Comparison of ENCODE assay signal across 8 cellular contexts in the genomic region with DNA sequence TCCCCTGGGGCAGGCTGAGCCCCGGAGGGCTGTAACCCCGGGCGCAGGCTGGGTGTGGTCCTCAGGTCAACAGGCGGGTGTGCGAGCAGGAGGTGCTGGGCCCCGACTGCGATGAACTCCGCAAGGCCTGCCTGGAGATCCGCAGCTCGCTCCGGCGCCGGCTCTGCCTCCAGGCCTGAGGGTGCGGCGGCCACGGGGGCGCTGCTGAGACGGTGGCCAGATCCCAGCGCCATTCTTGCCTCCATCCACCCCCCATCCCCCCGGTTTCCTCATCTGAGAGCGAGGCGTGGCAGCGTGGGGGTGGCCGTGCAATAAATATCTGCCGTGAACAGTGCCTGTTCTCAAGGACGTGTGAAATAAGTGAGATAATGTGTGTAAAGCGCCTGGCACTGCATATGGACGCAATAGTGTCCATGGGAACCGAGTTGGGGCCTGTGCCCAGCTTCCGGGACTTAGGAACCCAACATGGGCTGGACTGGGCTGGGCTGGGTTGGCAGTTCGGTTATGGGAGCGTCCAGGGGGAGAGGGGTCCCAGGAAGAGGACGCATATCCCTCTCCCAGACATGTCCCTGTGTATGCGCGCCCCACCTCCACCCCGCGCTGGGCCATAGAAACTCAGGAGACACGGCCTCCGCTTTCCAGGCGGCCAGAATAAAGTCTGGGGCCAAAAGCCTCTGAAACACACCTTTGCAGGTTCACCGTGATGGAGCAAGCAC. TPM values are rescaled to one million over a fixed set of nuclear protein-coding genes. Genes with fewer than 3 reads are reported as not detected.
DNase-seq lines count a peak whose midpoint lies in the region; ATAC-seq, FAIRE-seq and TF ChIP-seq lines count a peak whose summit lies in the region.

No MANE protein-coding gene starts in this region.

- peak overlapping the region; percentile 88 for H3K9ac ChIP-seq in keratinocyte (ENCODE audit: control insufficient read depth, extremely low read depth, insufficient read depth, low read length)

- peaks cover 7% of the 10 kb centered on the region for H3K4me1 ChIP-seq in keratinocyte (ENCODE audit: control insufficient read depth, extremely low read depth, insufficient read depth, low read length)
- H3K4me1 ChIP-seq in small intestine (ENCODE audit: control insufficient read depth in 2 of 2, insufficient read depth in 1 of 2, low read depth in 1 of 2, low read length in 1 of 2) = peaks cover 0 to 2% of the 10 kb centered on the region in 2 donors

- H3K27me3 ChIP-seq in keratinocyte (ENCODE audit: control insufficient read depth, extremely low read depth, insufficient read depth, low read length) (no peaks in the 10 kb centered on the region), small intestine (ENCODE audit: control insufficient read depth in 2 of 2, insufficient read depth in 2 of 2, low read length in 2 of 2) (no peaks in the 10 kb centered on the region)

- 1 to 3% (median 3%) methylated on average over 41 of the region's 41 CpGs for WGBS in small intestine, 3 donors

- H3K9me1 ChIP-seq in keratinocyte (ENCODE audit: control insufficient read depth, extremely low read depth, insufficient read depth, low read length) = no peaks in the 10 kb centered on the region

- H3K79me2 ChIP-seq in keratinocyte (ENCODE audit: control insufficient read depth, insufficient read depth, low read length) = no peaks in the 10 kb centered on the region

- peak; percentile 9 for ATAC-seq in GM18511 (IDR thresholded peaks at IDR 0.05; ENCODE audit: unreplicated experiment)
- no peak for ATAC-seq in HG02610 (IDR thresholded peaks at IDR 0.05; ENCODE audit: unreplicated experiment)

- H3K9me3 ChIP-seq in keratinocyte (ENCODE audit: control insufficient read depth, low read depth, low read length) (no peaks in the 10 kb centered on the region), small intestine (ENCODE audit: control insufficient read depth, low read depth) (no peaks in the 10 kb centered on the region)

- no peak for FAIRE-seq in keratinocyte (lab: Jason Lieb, UNC)
- no peak for FAIRE-seq in small intestine (lab: Jason Lieb, UNC)

- TF ChIP-seq CTCF in AG10803 (conservative IDR thresholded peaks at IDR 0.05; ENCODE audit: low read length) = peak; percentile 50
- TF ChIP-seq CTCF in keratinocyte (optimal IDR thresholded peaks at IDR 0.05 in 1 of 3, IDR thresholded peaks at IDR 0.05 in 1 of 3, conservative IDR thresholded peaks at IDR 0.05 in 1 of 3; ENCODE audit: extremely low read depth in 1 of 3, insufficient read depth in 2 of 3, low read length in 3 of 3) = peak; percentile 33 to 78 (median 62)

- DNase-seq in AG10803 (ENCODE audit: low read depth) (peak; percentile 63), T-helper 9 cell (peak; percentile 42), cerebellum (ENCODE audit: low spot score) (peak; percentile 66), keratinocyte (ENCODE audit: low read depth, low spot score) (no peak), small intestine (peak; percentile 84)
- no peak for DNase-seq in Jurkat, Clone E6-1 (ENCODE audit: low read depth, low spot score)

- H3K27ac ChIP-seq in keratinocyte (ENCODE audit: control insufficient read depth, insufficient read depth, low read length) = peak overlapping the region; percentile 80
- H3K27ac ChIP-seq in small intestine (ENCODE audit: low read depth in 1 of 2, low read length in 1 of 2) = peak overlapping the region; percentile 67 to 94

- H3K36me3 ChIP-seq in keratinocyte (ENCODE audit: control insufficient read depth in 2 of 2, extremely low read depth in 1 of 2, insufficient read depth in 2 of 2, low read length in 2 of 2) = no peaks in the 10 kb centered on the region
- H3K36me3 ChIP-seq in small intestine (ENCODE audit: control insufficient read depth in 2 of 2, insufficient read depth in 2 of 2, low read length in 2 of 2) = no peaks in the 10 kb centered on the region

- H4K20me1 ChIP-seq in keratinocyte (ENCODE audit: control insufficient read depth, extremely low read depth, insufficient read depth, low read length) = peaks cover 5% of the 10 kb centered on the region

- dilution Hi-C loops in keratinocyte (cut with MboI; ENCODE audit: extremely low pct_ligation_motif_present, low sequenced_read_pairs) = no loop called here

- H3K4me3 ChIP-seq in AG10803 (ENCODE audit: low read length) = peak overlapping the region; percentile 87
- H3K4me3 ChIP-seq in Jurkat, Clone E6-1 (ENCODE audit: low read length) = peak overlapping the region; percentile 73
- peak overlapping the region; percentile 46 to 69 (median 57) for H3K4me3 ChIP-seq in keratinocyte (ENCODE audit: control insufficient read depth in 2 of 3, extremely low read depth in 1 of 3, insufficient read depth in 2 of 3, low read depth in 1 of 3, low read length in 3 of 3)
- H3K4me3 ChIP-seq in small intestine (ENCODE audit: low read depth in 1 of 2, low read length in 2 of 2) = peak overlapping the region; percentile 38 to 49

- H2AFZ ChIP-seq in keratinocyte (ENCODE audit: control insufficient read depth, low read length) = peak overlapping the region; percentile 35

- peak overlapping the region; percentile 79 for H3K4me2 ChIP-seq in keratinocyte (ENCODE audit: control insufficient read depth, extremely low read depth, insufficient read depth, low read depth, low read length)

RNA-seq across cellular contexts. Expression of a gene that starts 15.0 kb away (rescaled TPM):
- 6.8 TPM for polyA plus RNA-seq in Jurkat, Clone E6-1 (2012; ENCODE audit: insufficient read depth, insufficient read length)
- total RNA-seq in cerebellum = 6.4 TPM
- 0.51 to 1.1 TPM (median 0.62 TPM) in 3 replicates for polyA plus RNA-seq in keratinocyte
- polyA plus RNA-seq in keratinocyte (2011; ENCODE audit: low read depth) = 1.5 TPM
- polyA plus RNA-seq in keratinocyte (2011; cell fraction: cytosol; rRNA removed) = 0.77 and 2.4 TPM in 2 replicates
- polyA plus RNA-seq in keratinocyte (2011; cell fraction: nucleus; rRNA removed) = 1.4 and 2.0 TPM in 2 replicates
- 6.4 and 6.6 TPM in 2 replicates for polyA plus RNA-seq in keratinocyte (2012; ENCODE audit: low replicate concordance)
- polyA minus RNA-seq in keratinocyte = 1.2 to 4.8 TPM (median 1.5 TPM) in 3 replicates
- 7.5 TPM for polyA minus RNA-seq in keratinocyte (2011; cell fraction: cytosol; rRNA and poly(A)+ RNA removed)
- polyA minus RNA-seq in keratinocyte (2011; cell fraction: nucleus; rRNA and poly(A)+ RNA removed) = 2.0 and 2.6 TPM in 2 replicates
- 10 to 100 TPM; 10.8 to 12.3 (median 11.4) TPM for polyA plus RNA-seq in small intestine

RNA-seq across cellular contexts. Expression of a gene that starts 37.4 kb away (rescaled TPM):
- not detected for polyA plus RNA-seq in Jurkat, Clone E6-1 (2012; ENCODE audit: insufficient read depth, insufficient read length)
- 11.0 TPM for total RNA-seq in cerebellum
- polyA plus RNA-seq in keratinocyte (6.0 to 8.7 TPM (median 8.1 TPM) in 3 replicates), small intestine (10 to 100 TPM; 15.4 to 17.7 (median 16.9) TPM)
- polyA plus RNA-seq in keratinocyte (2011; ENCODE audit: low read depth) = 5.8 TPM
- polyA plus RNA-seq in keratinocyte (2011; cell fraction: cytosol; rRNA removed) = 5.4 and 14.2 TPM in 2 replicates
- polyA plus RNA-seq in keratinocyte (2011; cell fraction: nucleus; rRNA removed) = 10.3 and 13.3 TPM in 2 replicates
- polyA plus RNA-seq in keratinocyte (2012; ENCODE audit: low replicate concordance) = 6.9 and 10.2 TPM in 2 replicates
- 2.6 to 4.1 TPM (median 4.0 TPM) in 3 replicates for polyA minus RNA-seq in keratinocyte
- polyA minus RNA-seq in keratinocyte (2011; cell fraction: cytosol; rRNA and poly(A)+ RNA removed) = 16.9 TPM
- polyA minus RNA-seq in keratinocyte (2011; cell fraction: nucleus; rRNA and poly(A)+ RNA removed) = 6.2 and 8.1 TPM in 2 replicates

RNA-seq across cellular contexts. Expression of a gene that starts 38.2 kb away (rescaled TPM):
- not detected for polyA plus RNA-seq in Jurkat, Clone E6-1 (2012; ENCODE audit: insufficient read depth, insufficient read length)
- total RNA-seq in cerebellum = 1.1 TPM
- polyA plus RNA-seq in keratinocyte (0.51 to 0.89 TPM (median 0.58 TPM) in 3 replicates), small intestine (not detected)
- polyA plus RNA-seq in keratinocyte (2011; ENCODE audit: low read depth) = not detected
- polyA plus RNA-seq in keratinocyte (2011; cell fraction: cytosol; rRNA removed) = 0.55 and 0.56 TPM in 2 replicates
- 1.1 and 1.2 TPM in 2 replicates for polyA plus RNA-seq in keratinocyte (2011; cell fraction: nucleus; rRNA removed)
- polyA plus RNA-seq in keratinocyte (2012; ENCODE audit: low replicate concordance) = 0.29 TPM in 1 of 2 replicates, not detected in the other
- 1.0 to 3.6 TPM (median 2.7 TPM) in 3 replicates for polyA minus RNA-seq in keratinocyte
- polyA minus RNA-seq in keratinocyte (2011; cell fraction: cytosol; rRNA and poly(A)+ RNA removed) = not detected
- 0.93 TPM in 1 of 2 replicates, not detected in the other for polyA minus RNA-seq in keratinocyte (2011; cell fraction: nucleus; rRNA and poly(A)+ RNA removed)

RNA-seq across cellular contexts. Expression of a gene that starts 50.7 kb away (rescaled TPM):
- polyA plus RNA-seq in Jurkat, Clone E6-1 (2012; ENCODE audit: insufficient read depth, insufficient read length) = not detected
- not detected for total RNA-seq in cerebellum
- not detected in 3 replicates for polyA plus RNA-seq in keratinocyte
- polyA plus RNA-seq in keratinocyte (2011; ENCODE audit: low read depth) = not detected
- polyA plus RNA-seq in keratinocyte (2011; cell fraction: cytosol; rRNA removed) = not detected in 2 replicates
- not detected in 2 replicates for polyA plus RNA-seq in keratinocyte (2011; cell fraction: nucleus; rRNA removed)
- not detected in 2 replicates for polyA plus RNA-seq in keratinocyte (2012; ENCODE audit: low replicate concordance)
- polyA minus RNA-seq in keratinocyte = not detected in 3 replicates
- polyA minus RNA-seq in keratinocyte (2011; cell fraction: cytosol; rRNA and poly(A)+ RNA removed) = not detected
- polyA minus RNA-seq in keratinocyte (2011; cell fraction: nucleus; rRNA and poly(A)+ RNA removed) = not detected in 2 replicates
- polyA plus RNA-seq in small intestine = under 1 TPM in 1 of 3 donors, not detected in 2; 0.03 TPM

Comparison
In these comparisons a context has a peak if more than half of its experiments do, and no peak if none do; other contexts are left out.
1. DNase-seq: peak in AG10803 (single experiment), T-helper 9 cell (single experiment), cerebellum (single experiment) and small intestine (single experiment); none in Jurkat, Clone E6-1 (single experiment) and keratinocyte (single experiment).
2. Peak in every context shown above with its lines, with median percentiles within 50 percentile points of each other: H3K4me3 ChIP-seq.